Comparison of ENCODE assay signal across 8 cellular contexts in the genomic region with DNA sequence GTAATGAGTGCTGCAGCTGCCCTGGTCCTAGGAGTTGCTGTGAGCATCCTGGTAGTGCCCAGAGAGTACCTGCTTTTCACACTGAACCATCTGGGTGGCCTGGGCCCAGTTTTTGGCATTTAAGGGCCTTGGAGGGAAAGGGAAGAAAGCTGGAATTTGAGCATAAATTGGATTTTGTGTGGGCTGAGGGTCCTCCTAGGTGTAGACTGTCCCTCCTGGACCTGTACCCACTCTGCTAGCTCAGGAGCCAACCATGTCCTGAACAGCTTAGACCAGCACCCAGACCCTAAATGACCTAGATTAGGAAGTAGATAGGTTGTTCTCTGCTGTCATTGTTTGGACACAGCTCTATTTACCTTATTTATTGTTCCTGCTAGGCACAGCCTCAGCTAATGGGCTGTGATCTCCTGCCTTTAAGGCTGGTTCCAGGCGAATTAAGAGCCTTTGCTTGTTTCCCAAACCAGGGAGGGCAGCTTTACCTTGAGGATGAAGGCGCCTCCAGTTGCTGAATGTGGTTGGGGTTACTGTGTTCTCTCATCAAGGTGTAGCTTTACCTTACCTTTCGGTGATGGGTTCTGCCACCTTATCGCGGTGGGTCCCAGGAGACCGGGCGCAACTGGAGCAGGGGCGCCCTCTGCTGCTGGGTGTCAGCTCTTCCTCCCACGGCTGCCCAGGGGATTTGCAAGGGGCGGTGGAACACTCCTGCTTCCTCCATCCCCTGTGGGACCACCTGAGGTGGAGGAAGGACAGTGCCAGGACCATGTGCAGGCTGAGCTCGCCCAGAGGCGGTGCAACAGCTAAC. TPM values are rescaled to one million over a fixed set of nuclear protein-coding genes. Genes with fewer than 3 reads are reported as not detected.
DNase-seq lines count a peak whose midpoint lies in the region; ATAC-seq and TF ChIP-seq lines count a peak whose summit lies in the region.

No MANE protein-coding gene starts in this region.

- H3K4me3 Mint-ChIP-seq in activated naive CD4-positive, alpha-beta T cell treated with anti-CD3 and anti-CD28 coated beads, Interleukin-2, amount 10 ng/mL, durations not matched to agents 7 days and 5 days = peak overlapping the region; percentile 79

- CTCF ChIA-PET in activated naive CD4-positive, alpha-beta T cell treated with anti-CD3 and anti-CD28 coated beads, Interleukin-2, amount 10 ng/mL, durations not matched to agents 7 days and 5 days (lab: Charles Lee) = interaction anchor here (0.6 to 8.2 kb wide), 46 partner anchors 10 to 755 kb away, joined by 3 to 128 read pairs (median 5); partner anchors contain the start of gene ITGA6

- no peaks in the 10 kb centered on the region for H3K9me3 Mint-ChIP-seq in activated naive CD4-positive, alpha-beta T cell treated with anti-CD3 and anti-CD28 coated beads, Interleukin-2, amount 10 ng/mL, durations not matched to agents 7 days and 5 days

- intact Hi-C loops in left cardiac atrium (cut with DNase I) (loop anchor here (5.0 to 10.0 kb wide), 4 partner anchors 34 to 757 kb away; partner anchors contain the start of gene ITGA6 (in 1 of the 2)), sciatic nerve (cut with DNase I) (no loop called here)

- ATAC-seq in SK-N-SH treated with all-trans-retinoic acid at 6 μM for 48 hours (peak; percentile 77), left cardiac atrium (peak; percentile 70 to 80), sciatic nerve (peak; percentile 58), HG02970 (IDR thresholded peaks at IDR 0.05; ENCODE audit: low FRiP score, unreplicated experiment) (no peak)

- TF ChIP-seq CTCF in GM12873 (IDR thresholded peaks at IDR 0.05; ENCODE audit: insufficient read depth, low read depth, low read length, missing control alignments) = peak; percentile 85

- H3K36me3 ChIP-seq in KOPT-K1 (ENCODE audit: insufficient read depth, low read length) = no peaks in the 10 kb centered on the region

- peak; percentile 80 for DNase-seq in activated naive CD4-positive, alpha-beta T cell treated with anti-CD3 and anti-CD28 coated beads, Interleukin-2, amount 10 ng/mL, durations not matched to agents 7 days and 5 days
- peak; percentile 61 for DNase-seq in left cardiac atrium
- peak; percentile 73 for DNase-seq in sciatic nerve (ENCODE audit: low spot score)
- no peak for DNase-seq in cerebellum (ENCODE audit: low spot score)

- peaks cover 34% of the 10 kb centered on the region for H3K36me3 Mint-ChIP-seq in activated naive CD4-positive, alpha-beta T cell treated with anti-CD3 and anti-CD28 coated beads, Interleukin-2, amount 10 ng/mL, durations not matched to agents 7 days and 5 days

- H3K4me1 Mint-ChIP-seq in activated naive CD4-positive, alpha-beta T cell treated with anti-CD3 and anti-CD28 coated beads, Interleukin-2, amount 10 ng/mL, durations not matched to agents 7 days and 5 days = peaks cover 88% of the 10 kb centered on the region

- H3K27me3 Mint-ChIP-seq in activated naive CD4-positive, alpha-beta T cell treated with anti-CD3 and anti-CD28 coated beads, Interleukin-2, amount 10 ng/mL, durations not matched to agents 7 days and 5 days = no peaks in the 10 kb centered on the region

- H3K27ac Mint-ChIP-seq in activated naive CD4-positive, alpha-beta T cell treated with anti-CD3 and anti-CD28 coated beads, Interleukin-2, amount 10 ng/mL, durations not matched to agents 7 days and 5 days = peak overlapping the region; percentile 96

- no peaks in the 10 kb centered on the region for H3K9me3 ChIP-seq in KOPT-K1 (ENCODE audit: insufficient read depth, low read length, poor library complexity, severe bottlenecking)

- H3K27ac ChIP-seq in KOPT-K1 (ENCODE audit: low read depth, low read length, poor library complexity, severe bottlenecking) = peak overlapping the region; percentile 71

TF ChIP-seq in SK-N-SH treated with all-trans-retinoic acid at 6 μM for 48 hours, 23 proteins besides CTCF, POLR2A, EP300 and RAD21:
- TF ChIP-seq TCF4 (CRISPR knock-in tag; IDR thresholded peaks at IDR 0.05; ENCODE audit: borderline replicate concordance) (no peak), RARB (CRISPR knock-in tag; IDR thresholded peaks at IDR 0.05) (no peak)
- TF ChIP-seq, protein P1, sequence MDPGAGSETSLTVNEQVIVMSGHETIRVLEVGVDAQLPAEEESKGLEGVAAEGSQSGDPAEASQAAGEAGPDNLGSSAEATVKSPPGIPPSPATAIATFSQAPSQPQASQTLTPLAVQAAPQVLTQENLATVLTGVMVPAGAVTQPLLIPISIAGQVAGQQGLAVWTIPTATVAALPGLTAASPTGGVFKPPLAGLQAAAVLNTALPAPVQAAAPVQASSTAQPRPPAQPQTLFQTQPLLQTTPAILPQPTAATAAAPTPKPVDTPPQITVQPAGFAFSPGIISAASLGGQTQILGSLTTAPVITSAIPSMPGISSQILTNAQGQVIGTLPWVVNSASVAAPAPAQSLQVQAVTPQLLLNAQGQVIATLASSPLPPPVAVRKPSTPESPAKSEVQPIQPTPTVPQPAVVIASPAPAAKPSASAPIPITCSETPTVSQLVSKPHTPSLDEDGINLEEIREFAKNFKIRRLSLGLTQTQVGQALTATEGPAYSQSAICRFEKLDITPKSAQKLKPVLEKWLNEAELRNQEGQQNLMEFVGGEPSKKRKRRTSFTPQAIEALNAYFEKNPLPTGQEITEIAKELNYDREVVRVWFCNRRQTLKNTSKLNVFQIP (CRISPR knock-in tag; IDR thresholded peaks at IDR 0.05; ENCODE audit: borderline replicate concordance, low read depth) = no peak

RNA-seq across cellular contexts. Expression of gene ITGA6, which starts 34.4 kb away (rescaled TPM):
- total RNA-seq in left cardiac atrium (10 to 100 TPM; 47.0 to 53.3 TPM), sciatic nerve (606 TPM), cerebellum (30.9 TPM)

Comparison
In these comparisons a context has a peak if more than half of its experiments do, and no peak if none do; other contexts are left out.
1. RNA of gene ITGA6, which starts 34.4 kb away (total RNA-seq): 606 TPM in sciatic nerve (single experiment); 47.0 to 53.3 TPM in left cardiac atrium and 30.9 TPM in cerebellum (single experiment); every median in the first group is over 10 times any median in the second.